Comparison of ENCODE assay signal across 9 cellular contexts in the genomic region with DNA sequence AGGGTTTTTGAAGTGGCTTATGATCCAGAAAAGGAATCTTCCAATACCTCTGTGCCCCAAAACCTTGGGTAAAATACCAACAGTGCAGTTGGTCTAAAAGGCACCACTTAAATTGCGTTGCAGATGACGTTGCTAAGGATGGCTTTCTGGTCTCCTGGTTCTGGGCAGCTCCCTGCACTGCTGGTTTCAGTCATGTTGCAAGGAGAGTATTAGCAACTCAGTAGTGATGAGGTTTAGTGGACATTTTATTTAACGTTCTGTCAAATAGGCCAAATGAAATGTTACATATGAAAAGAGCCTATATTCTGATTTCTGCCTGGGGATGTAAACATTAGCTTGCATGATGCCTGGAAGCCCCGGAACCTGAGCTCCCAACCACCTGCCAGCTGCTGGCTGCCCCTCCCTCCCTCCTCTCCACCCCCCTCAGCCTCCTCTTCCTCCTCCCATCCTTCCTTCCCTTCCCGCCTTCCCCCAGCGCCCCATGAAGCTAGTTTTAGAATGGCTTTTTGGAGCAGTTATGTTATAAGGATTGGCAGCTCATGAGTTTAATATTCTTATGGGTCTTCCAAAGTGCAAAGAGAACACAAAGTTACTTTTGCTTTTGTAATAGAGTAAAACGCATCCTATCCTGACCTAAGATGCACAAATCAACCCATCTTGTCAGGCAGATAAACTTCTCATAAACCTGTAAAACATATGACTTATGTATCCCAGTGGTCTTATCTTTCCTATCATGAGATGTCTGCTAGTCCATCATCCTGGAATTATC. TPM values are rescaled to one million over a fixed set of nuclear protein-coding genes. Genes with fewer than 3 reads are reported as not detected.
A peak's percentile ranks its signal among the peaks of the same experiment; 100 is the strongest.
DNase-seq lines count a peak whose midpoint lies in the region; ATAC-seq and TF ChIP-seq lines count a peak whose summit lies in the region.
"Had no signal": no experiment of that assay in that cellular context is flagged by ENCODE, and none has a peak within 500 bp of the region (broad histone marks: within the 10 kb centered on the region; RNA-seq: fewer than 3 reads in every experiment).

No MANE protein-coding gene starts in this region.

- H3K14ac ChIP-seq in IMR-90 (replicated peaks; ENCODE audit: low read depth, low read length): peak overlapping the region; percentile 89

- in situ Hi-C loops in IMR-90 (cut with MboI; ENCODE audit: low sequenced_read_pairs): no loop called here

- H3K56ac ChIP-seq in IMR-90 (ENCODE audit: extremely low read depth, insufficient read depth, low read length): no peak overlapping the region

- peak overlapping the region; percentile 97 for H3K4ac ChIP-seq in IMR-90 (ENCODE audit: low read depth, low read length)

- H3K36me3 ChIP-seq in A673 (ENCODE audit: insufficient read depth, low read length, poor library complexity, severe bottlenecking): no peaks in the 10 kb centered on the region
- H3K36me3 ChIP-seq in IMR-90 (ENCODE audit: control insufficient read depth, insufficient read depth, low read length): no peaks in the 10 kb centered on the region
- no peaks in the 10 kb centered on the region for H3K36me3 ChIP-seq in ascending aorta
- H3K36me3 ChIP-seq in mucosa of rectum (ENCODE audit: control insufficient read depth in 2 of 2, insufficient read depth in 2 of 2, low read length in 2 of 2): no peaks in the 10 kb centered on the region

- peak overlapping the region; percentile 76; the same call in 2 of the 3 replicates for H2BK15ac ChIP-seq in IMR-90 (ENCODE audit: low read depth, low read length)

- H2BK120ac ChIP-seq in IMR-90 (ENCODE audit: low read depth, low read length): peak overlapping the region; percentile 97

- H3K4me3 ChIP-seq in A673 (ENCODE audit: low read depth, low read length, poor library complexity, severe bottlenecking) (peak overlapping the region; percentile 35), IMR-90 (ENCODE audit: insufficient read depth, low read depth, low read length) (no peak overlapping the region), ascending aorta (peak overlapping the region; percentile 54 to 67), mucosa of rectum (ENCODE audit: low read length in 2 of 2) (peak overlapping the region; percentile 76 to 86)

- peak overlapping the region; percentile 95; the same call in 1 of the 2 replicates for H3K23ac ChIP-seq in IMR-90 (ENCODE audit: low read depth, low read length)

- peak overlapping the region; percentile 99 for H2BK5ac ChIP-seq in IMR-90 (ENCODE audit: low read depth, low read length, poor library complexity, severe bottlenecking)

- no peak for TF ChIP-seq RAD21 in IMR-90 (IDR thresholded peaks at IDR 0.05; ENCODE audit: low read length)

- peak overlapping the region; percentile 78 for H3K18ac ChIP-seq in IMR-90 (ENCODE audit: low read depth, low read length)

- H3K27me3 ChIP-seq in A673 (replicated peaks; ENCODE audit: insufficient read depth, low read depth, low read length, poor library complexity) (no peaks in the 10 kb centered on the region), IMR-90 (ENCODE audit: control insufficient read depth, insufficient read depth, low read length) (no peaks in the 10 kb centered on the region), ascending aorta (no peaks in the 10 kb centered on the region), mucosa of rectum (ENCODE audit: control insufficient read depth in 2 of 2, insufficient read depth in 2 of 2, low read length in 2 of 2) (no peaks in the 10 kb centered on the region)

- peak overlapping the region; percentile 97 for H2AK5ac ChIP-seq in IMR-90 (ENCODE audit: low read depth, low read length)

- H3K27ac ChIP-seq in A673 (ENCODE audit: low read depth, low read length, poor library complexity, severe bottlenecking) (no peak overlapping the region), IMR-90 (ENCODE audit: insufficient read depth, low read length) (peak overlapping the region; percentile 98), ascending aorta (peak overlapping the region; percentile 83 to 90), mucosa of rectum (ENCODE audit: low read depth in 2 of 2, low read length in 2 of 2) (peak overlapping the region; percentile 94 to 96)

- POLR2A ChIA-PET in A673 (lab: Charles Lee; ENCODE audit: low non-redundant PET) (interaction anchor here (0.7 kb wide), 1 partner anchor 72 kb away, joined by 5 read pairs; no protein-coding TSS in a partner anchor), IMR-90 (lab: Charles Lee; ENCODE audit: unreplicated experiment) (no interaction called here)

- no peak for TF ChIP-seq POLR2A in IMR-90 (IDR thresholded peaks at IDR 0.05; ENCODE audit: low read depth, low read length)

- H3K9me1 ChIP-seq in IMR-90 (ENCODE audit: insufficient read depth, low read length): peaks cover 13% of the 10 kb centered on the region

- no peak overlapping the region for H3K4me2 ChIP-seq in IMR-90 (ENCODE audit: low read depth, low read length)

- no peak overlapping the region for H2AFZ ChIP-seq in IMR-90 (replicated peaks; ENCODE audit: low read length, poor library complexity)

- peaks cover 0 to 25% of the 10 kb centered on the region in 2 experiments; a peak in 2 of 4 replicates for H3K79me1 ChIP-seq in IMR-90 (ENCODE audit: low read depth in 1 of 2, low read length in 2 of 2)

- H2AK9ac ChIP-seq in IMR-90 (replicated peaks; ENCODE audit: low read depth, low read length, poor library complexity): no peak overlapping the region

- WGBS in IMR-90 (ENCODE audit: extremely low coverage in 2 of 2, insufficient read length in 1 of 2), 2 experiments: no CpG with 5 or more reads among the region's 7 CpGs

- DNase-seq in A673 (ENCODE audit: low spot score): no peak
- DNase-seq in IMR-90: no peak
- DNase-seq in ascending aorta (ENCODE audit: low spot score in 2 of 2): no peak
- no peak for DNase-seq in omental fat pad (ENCODE audit: low spot score)
- DNase-seq in stimulated activated CD4-positive, alpha-beta T cell treated with anti-CD3 and anti-CD28 coated beads, Interleukin-1b, Interleukin-23, amount 100 ng/mL, for 48 hours: no peak

- CTCF ChIA-PET in A673 (lab: Charles Lee): no interaction called here
- CTCF ChIA-PET in IMR-90 (lab: Yijun Ruan, JAX): interaction anchor here (0.6 kb wide), 1 partner anchor 50 kb away, joined by 3 read pairs; no protein-coding TSS in a partner anchor

- H3K4me1 ChIP-seq in A673 (ENCODE audit: insufficient read depth, low read length, poor library complexity, severe bottlenecking) (peaks cover 19% of the 10 kb centered on the region), IMR-90 (ENCODE audit: control insufficient read depth, insufficient read depth, low read length) (peaks cover 26% of the 10 kb centered on the region), ascending aorta (peaks cover 12 to 37% of the 10 kb centered on the region in 2 donors), mucosa of rectum (ENCODE audit: control insufficient read depth in 2 of 2, insufficient read depth in 2 of 2, low read length in 2 of 2) (peaks cover 54 to 60% of the 10 kb centered on the region in 2 donors)

- no TSS peak for BruUV-seq in A673 (replicated peaks; lab: Mats Ljungman, UMichigan)
- no TSS peak for BruUV-seq in IMR-90 (replicated peaks; lab: Mats Ljungman, UMichigan)

- no peaks in the 10 kb centered on the region for H3K9me3 ChIP-seq in A673 (ENCODE audit: low read depth, low read length, poor library complexity, severe bottlenecking)
- H3K9me3 ChIP-seq in IMR-90 (ENCODE audit: control insufficient read depth, insufficient read depth, low read length): no peaks in the 10 kb centered on the region
- H3K9me3 ChIP-seq in ascending aorta: no peaks in the 10 kb centered on the region
- no peaks in the 10 kb centered on the region for H3K9me3 ChIP-seq in mucosa of rectum (ENCODE audit: control insufficient read depth in 2 of 2, low read length in 2 of 2)

- intact Hi-C loops in A673 (cut with micrococcal nuclease; ENCODE audit: unreplicated experiment): no loop called here
- intact Hi-C loops in IMR-90 (cut with micrococcal nuclease): no loop called here
- intact Hi-C loops in ascending aorta (cut with DNase I): no loop called here

- H4K91ac ChIP-seq in IMR-90 (ENCODE audit: insufficient read depth, low read depth, low read length): peak overlapping the region; percentile 93

- H4K5ac ChIP-seq in IMR-90 (ENCODE audit: low read depth, low read length): peak overlapping the region; percentile 95

- no peak for TF ChIP-seq CTCF in A673 (conservative IDR thresholded peaks at IDR 0.05; ENCODE audit: low read depth, low read length)
- TF ChIP-seq CTCF in IMR-90 (conservative IDR thresholded peaks at IDR 0.05; ENCODE audit: low read depth, low read length): no peak
- no peak for TF ChIP-seq CTCF in ascending aorta (IDR thresholded peaks at IDR 0.05)
- no peak for TF ChIP-seq CTCF in omental fat pad (IDR thresholded peaks at IDR 0.05)

- H3K9ac ChIP-seq in IMR-90 (ENCODE audit: low read depth, low read length) (no peak overlapping the region), mucosa of rectum (ENCODE audit: low read depth in 1 of 2, low read length in 2 of 2) (peak overlapping the region; percentile 89 to 96)

- dilution Hi-C loops in IMR-90 (cut with HindIII; ENCODE audit: low sequenced_read_pairs, unreplicated experiment): no loop called here

- peak overlapping the region; percentile 92 for H2BK20ac ChIP-seq in IMR-90 (ENCODE audit: low read depth, low read length)

- H4K20me1 ChIP-seq in IMR-90 (ENCODE audit: insufficient read depth, low read length): no peaks in the 10 kb centered on the region; the same call in 1 of the 2 replicates

- ATAC-seq in IMR-90 (ENCODE audit: low read depth) (no peak), omental fat pad (ENCODE audit: low FRiP score) (no peak), GM19395 (IDR thresholded peaks at IDR 0.05; ENCODE audit: unreplicated experiment) (no peak), GM18502 (IDR thresholded peaks at IDR 0.05; ENCODE audit: poor library complexity, unreplicated experiment) (no peak)

- H4K8ac ChIP-seq in IMR-90 (ENCODE audit: low read depth in 2 of 2, low read length in 2 of 2): peak overlapping the region; percentile 71 to 97; a peak in 3 of 4 replicates

RNA-seq across cellular contexts. Expression of a gene that starts 20.7 kb away (rescaled TPM):
- total RNA-seq in A673 (2021): not detected in 2 replicates
- not detected in 2 replicates for total RNA-seq in IMR-90 (2012; rRNA removed)
- polyA plus RNA-seq in IMR-90 (2012; rRNA removed): not detected in 2 replicates
- 0.18 TPM in 1 of 2 replicates, not detected in the other for polyA plus RNA-seq in IMR-90 (2012; cell fraction: cytosol; rRNA removed)
- 0.12 and 0.16 TPM in 2 replicates for polyA plus RNA-seq in IMR-90 (2012; cell fraction: nucleus; rRNA removed; ENCODE audit: low replicate concordance)
- total RNA-seq in ascending aorta: 6.7 TPM
- total RNA-seq in omental fat pad: 1 to 10 TPM; 1.6 to 8.4 (median 4.2) TPM
- total RNA-seq: renal cortical epithelial cell had no signal

RNA-seq across cellular contexts. Expression of a gene that starts 23.2 kb away (rescaled TPM):
- total RNA-seq in A673 (2021): 139 and 150 TPM in 2 replicates
- 38.3 and 47.1 TPM in 2 replicates for total RNA-seq in IMR-90 (2012; rRNA removed)
- polyA plus RNA-seq in IMR-90 (2012; rRNA removed): 144 and 186 TPM in 2 replicates
- 131 and 159 TPM in 2 replicates for polyA plus RNA-seq in IMR-90 (2012; cell fraction: cytosol; rRNA removed)
- 373 and 817 TPM in 2 replicates for polyA plus RNA-seq in IMR-90 (2012; cell fraction: nucleus; rRNA removed; ENCODE audit: low replicate concordance)
- total RNA-seq in ascending aorta: 86.8 TPM
- 100 to 1,000 TPM in 2 of 4 donors, 10 to 100 TPM in 2; 54.7 to 117 (median 98.4) TPM for total RNA-seq in omental fat pad

RNA-seq across cellular contexts. Expression of a gene that starts 36.9 kb away (rescaled TPM):
- total RNA-seq in A673 (2021) (1.4 and 2.8 TPM in 2 replicates), IMR-90 (2012; rRNA removed) (1.7 and 2.3 TPM in 2 replicates), ascending aorta (49.5 TPM), omental fat pad (10 to 100 TPM; 19.8 to 35.5 (median 30.7) TPM)
- polyA plus RNA-seq in IMR-90 (2012; rRNA removed): 4.4 and 5.2 TPM in 2 replicates
- polyA plus RNA-seq in IMR-90 (2012; cell fraction: cytosol; rRNA removed): 4.9 and 10.8 TPM in 2 replicates
- 1.2 and 2.4 TPM in 2 replicates for polyA plus RNA-seq in IMR-90 (2012; cell fraction: nucleus; rRNA removed; ENCODE audit: low replicate concordance)
